ENCODE assay signal across 7 cellular contexts in the genomic region with DNA sequence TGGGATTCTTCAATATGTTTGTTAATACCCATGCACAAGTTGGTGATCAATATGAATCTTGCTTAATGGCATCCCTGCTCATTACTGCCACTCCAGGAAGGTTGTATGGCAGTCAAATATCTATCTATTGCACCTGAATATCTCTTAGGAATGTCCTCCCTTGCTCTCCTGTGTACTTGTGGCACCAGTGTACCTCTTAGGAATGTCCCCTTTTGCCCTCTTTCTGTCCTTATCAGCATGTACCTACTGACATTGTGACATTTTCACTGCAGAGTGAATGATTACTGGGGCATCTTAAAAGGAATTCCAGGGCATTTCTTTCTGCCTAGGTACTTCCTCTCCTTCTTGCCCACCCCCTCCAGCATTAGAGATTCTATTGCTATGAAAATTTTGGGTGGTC.
"Had no signal": no experiment of that assay in that cellular context is flagged by ENCODE, and none has a peak within 500 bp of the region (broad histone marks: within the 10 kb centered on the region; RNA-seq: fewer than 3 reads in every experiment).

No MANE protein-coding gene starts in this region.

- H3K4me1 Mint-ChIP-seq: GM23338, IgD-negative memory B cell had no signal

- H3K36me3 Mint-ChIP-seq: IgD-negative memory B cell had no signal

- ATAC-seq: GM23338, HepG2 had no signal

- H3K4me3 Mint-ChIP-seq: GM23338, H9, HFFc6, IgD-negative memory B cell had no signal

- H3K27ac Mint-ChIP-seq: GM23338, H9, HFFc6 had no signal

- H2AFZ ChIP-seq: GM23338 had no signal

- DNase-seq: H9, HCEC 1CT, HFFc6 had no signal

- H3K4me2 ChIP-seq: GM23338 had no signal

- H3K4me3 ChIP-seq: GM23338 had no signal

- H3K27me3 Mint-ChIP-seq: IgD-negative memory B cell had no signal

- H3K27ac ChIP-seq: HL-60 had no signal
